Comparison of ENCODE assay signal across 39 cellular contexts in the genomic region with DNA sequence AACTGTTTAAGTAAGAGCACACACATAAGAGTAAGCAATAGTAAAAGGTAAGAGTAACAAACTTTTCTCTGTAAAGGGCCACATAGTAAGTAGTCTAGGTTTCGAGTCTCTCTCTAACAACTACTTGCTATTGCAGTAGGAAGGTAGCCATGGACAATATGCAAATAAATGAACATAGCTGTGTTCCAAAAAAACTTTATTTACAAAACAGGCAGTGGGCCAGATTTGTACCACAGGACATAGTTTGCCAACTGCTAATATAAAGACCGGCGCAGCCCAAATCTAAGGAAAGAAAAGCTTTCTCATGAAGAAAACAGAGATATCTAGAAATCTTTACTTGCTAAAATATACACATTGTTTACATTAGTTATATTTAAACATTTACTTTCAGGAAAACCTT.
"Had no signal": no experiment of that assay in that cellular context is flagged by ENCODE, and none has a peak within 500 bp of the region (broad histone marks: within the 10 kb centered on the region; RNA-seq: fewer than 3 reads in every experiment).

No MANE protein-coding gene starts in this region.

- H3K36me3 Mint-ChIP-seq: activated naive CD4-positive, alpha-beta T cell treated with anti-CD3 and anti-CD28 coated beads, Interleukin-2, amount 10 ng/mL, durations not matched to agents 7 days and 5 days; activated naive CD4-positive, alpha-beta T cell treated with anti-CD3 and anti-CD28 coated beads, Interleukin-2, amount 50 U/mL, for 24 hours; activated naive CD4-positive, alpha-beta T cell treated with anti-CD3 and anti-CD28 coated beads, Interleukin-2, amount 50 U/mL, for 72 hours; activated naive CD8-positive, alpha-beta T cell; activated naive CD8-positive, alpha-beta T cell treated with anti-CD3 and anti-CD28 coated beads for 36 hours; activated naive CD8-positive, alpha-beta T cell treated with anti-CD3 and anti-CD28 coated beads, Interleukin-2, amount 10 ng/mL, durations not matched to agents 7 days and 5 days; brain had no signal

- H3K4me1 Mint-ChIP-seq: activated naive CD4-positive, alpha-beta T cell treated with anti-CD3 and anti-CD28 coated beads, Interleukin-2, amount 10 ng/mL, durations not matched to agents 7 days and 5 days; activated naive CD4-positive, alpha-beta T cell treated with anti-CD3 and anti-CD28 coated beads, Interleukin-2, amount 50 U/mL, for 24 hours; activated naive CD8-positive, alpha-beta T cell treated with anti-CD3 and anti-CD28 coated beads for 36 hours; activated naive CD8-positive, alpha-beta T cell treated with anti-CD3 and anti-CD28 coated beads, Interleukin-2, amount 10 ng/mL, durations not matched to agents 7 days and 5 days; activated naive CD8-positive, alpha-beta T cell treated with anti-CD3 and anti-CD28 coated beads, Interleukin-2, amount 50 U/mL, for 24 hours; activated T-helper 17 cell treated with anti-CD3 and anti-CD28 coated beads, Interleukin-2, amount 50 U/mL, for 72 hours; brain; central memory CD8-positive, alpha-beta T cell had no signal

- DNase-seq: activated effector memory CD4-positive, alpha-beta T cell treated with anti-CD3 and anti-CD28 coated beads, Interleukin-2, amount 50 U/mL, for 16 hours; activated effector memory CD4-positive, alpha-beta T cell treated with Interleukin-2 at 50 U/mL for 16 hours; activated gamma-delta T cell; activated gamma-delta T cell treated with Interleukin-2 at 50 U/mL for 16 hours; activated naive CD4-positive, alpha-beta T cell; activated naive CD4-positive, alpha-beta T cell treated with anti-CD3 and anti-CD28 coated beads for 36 hours; activated naive CD4-positive, alpha-beta T cell treated with anti-CD3 and anti-CD28 coated beads, Interleukin-2, amount 10 ng/mL, durations not matched to agents 7 days and 5 days; activated naive CD4-positive, alpha-beta T cell treated with anti-CD3 and anti-CD28 coated beads, Interleukin-2, amount 50 U/mL, for 16 hours; activated naive CD4-positive, alpha-beta T cell treated with Interleukin-2 at 50 U/mL for 16 hours; activated naive CD8-positive, alpha-beta T cell treated with anti-CD3 and anti-CD28 coated beads for 36 hours; activated naive CD8-positive, alpha-beta T cell treated with anti-CD3 and anti-CD28 coated beads, Interleukin-2, amount 10 ng/mL, durations not matched to agents 7 days and 5 days; activated naive CD8-positive, alpha-beta T cell treated with anti-CD3 and anti-CD28 coated beads, Interleukin-2, amount 50 U/mL, for 24 hours; activated T-cell treated with anti-CD3 and anti-CD28 coated beads, Interleukin-2, amount 50 U/mL, for 24 hours; activated T-cell treated with anti-CD3 and anti-CD28 coated beads, Interleukin-2, amount 50 U/mL, for 4 hours; activated T-cell treated with anti-CD3 and anti-CD28 coated beads, Interleukin-2, amount 50 U/mL, for 48 hours; activated T-cell treated with anti-CD3 and anti-CD28 coated beads, Interleukin-2, amount 50 U/mL, for 72 hours; adrenal gland; amniotic stem cell; amygdala; anterior cingulate cortex; body of pancreas; brain microvascular endothelial cell; caudate nucleus; central memory CD4-positive, alpha-beta T cell; cerebellar nuclear complex had no signal

- ATAC-seq: activated naive CD4-positive, alpha-beta T cell treated with anti-CD3 and anti-CD28 coated beads, Interleukin-2, amount 50 U/mL, for 72 hours; activated naive CD8-positive, alpha-beta T cell treated with anti-CD3 and anti-CD28 coated beads, Interleukin-2, amount 50 U/mL, for 24 hours; activated T-cell treated with anti-CD3 and anti-CD28 coated beads, Interleukin-2, amount 50 U/mL, for 4 hours; activated T-cell treated with anti-CD3 and anti-CD28 coated beads, Interleukin-2, amount 50 U/mL, for 72 hours; activated T-helper 17 cell treated with anti-CD3 and anti-CD28 coated beads, Interleukin-2, amount 50 U/mL, for 72 hours; body of pancreas had no signal

- H3K9me3 ChIP-seq: adrenal gland, ascending aorta, body of pancreas, breast epithelium had no signal

- H3K27me3 Mint-ChIP-seq: activated naive CD4-positive, alpha-beta T cell treated with anti-CD3 and anti-CD28 coated beads, Interleukin-2, amount 50 U/mL, for 24 hours; activated naive CD8-positive, alpha-beta T cell; activated naive CD8-positive, alpha-beta T cell treated with anti-CD3 and anti-CD28 coated beads for 36 hours; activated naive CD8-positive, alpha-beta T cell treated with anti-CD3 and anti-CD28 coated beads, Interleukin-2, amount 10 ng/mL, durations not matched to agents 7 days and 5 days; activated naive CD8-positive, alpha-beta T cell treated with anti-CD3 and anti-CD28 coated beads, Interleukin-2, amount 50 U/mL, for 24 hours; activated T-cell treated with anti-CD3 and anti-CD28 coated beads, Interleukin-2, amount 50 U/mL, for 24 hours; activated T-helper 17 cell treated with anti-CD3 and anti-CD28 coated beads, Interleukin-2, amount 50 U/mL, for 72 hours; central memory CD8-positive, alpha-beta T cell had no signal

- FAIRE-seq: astrocyte, bronchial epithelial cell, colon had no signal

- H3K27ac ChIP-seq: adrenal gland, ascending aorta, body of pancreas, brain microvascular endothelial cell, breast epithelium, cardiac muscle cell had no signal

- H3K4me3 Mint-ChIP-seq: activated naive CD4-positive, alpha-beta T cell treated with anti-CD3 and anti-CD28 coated beads for 36 hours; activated naive CD4-positive, alpha-beta T cell treated with anti-CD3 and anti-CD28 coated beads, Interleukin-2, amount 10 ng/mL, durations not matched to agents 7 days and 5 days; activated naive CD4-positive, alpha-beta T cell treated with anti-CD3 and anti-CD28 coated beads, Interleukin-2, amount 50 U/mL, for 24 hours; activated naive CD8-positive, alpha-beta T cell; activated naive CD8-positive, alpha-beta T cell treated with anti-CD3 and anti-CD28 coated beads for 36 hours; activated naive CD8-positive, alpha-beta T cell treated with anti-CD3 and anti-CD28 coated beads, Interleukin-2, amount 10 ng/mL, durations not matched to agents 7 days and 5 days; activated naive CD8-positive, alpha-beta T cell treated with anti-CD3 and anti-CD28 coated beads, Interleukin-2, amount 50 U/mL, for 24 hours; activated T-cell treated with anti-CD3 and anti-CD28 coated beads, Interleukin-2, amount 50 U/mL, for 24 hours; activated T-cell treated with anti-CD3 and anti-CD28 coated beads, Interleukin-2, amount 50 U/mL, for 4 hours; activated T-cell treated with anti-CD3 and anti-CD28 coated beads, Interleukin-2, amount 50 U/mL, for 72 hours; activated T-helper 1 cell treated with anti-CD3 and anti-CD28 coated beads, Interleukin-12 subunit alpha, Interleukin-12 subunit beta, Interleukin-2, Interleukin-4 antibody, amounts not matched to agents 30 ng/mL and 10 ng/mL and 1 ng/mL, durations not matched to agents 14 hours and 24 hours and 36 hours; activated T-helper 17 cell treated with anti-CD3 and anti-CD28 coated beads, Interleukin-2, amount 50 U/mL, for 72 hours; brain; central memory CD8-positive, alpha-beta T cell had no signal

- H3K27me3 ChIP-seq: adrenal gland, ascending aorta, body of pancreas, brain microvascular endothelial cell, breast epithelium, cardiac muscle cell had no signal

- H3K4me3 ChIP-seq: adrenal gland, ascending aorta, body of pancreas, breast epithelium, cardiac muscle cell had no signal

- H3K36me3 ChIP-seq: adrenal gland, ascending aorta, brain microvascular endothelial cell, breast epithelium, cardiac muscle cell had no signal

- H3K4me1 ChIP-seq: adrenal gland, ascending aorta, body of pancreas, breast epithelium had no signal

- H3K9me3 Mint-ChIP-seq: activated naive CD4-positive, alpha-beta T cell treated with anti-CD3 and anti-CD28 coated beads, Interleukin-2, amount 10 ng/mL, durations not matched to agents 7 days and 5 days; activated naive CD4-positive, alpha-beta T cell treated with anti-CD3 and anti-CD28 coated beads, Interleukin-2, amount 50 U/mL, for 24 hours; activated naive CD8-positive, alpha-beta T cell treated with anti-CD3 and anti-CD28 coated beads, Interleukin-2, amount 50 U/mL, for 24 hours; activated T-cell treated with anti-CD3 and anti-CD28 coated beads, Interleukin-2, amount 50 U/mL, for 4 hours; activated T-helper 1 cell treated with anti-CD3 and anti-CD28 coated beads, Interleukin-12 subunit alpha, Interleukin-12 subunit beta, Interleukin-2, Interleukin-4 antibody, amounts not matched to agents 30 ng/mL and 10 ng/mL and 1 ng/mL, durations not matched to agents 14 hours and 24 hours and 36 hours; activated T-helper 17 cell treated with anti-CD3 and anti-CD28 coated beads, Interleukin-2, amount 50 U/mL, for 72 hours; central memory CD8-positive, alpha-beta T cell had no signal

- H3K27ac Mint-ChIP-seq: activated naive CD4-positive, alpha-beta T cell treated with anti-CD3 and anti-CD28 coated beads for 36 hours; activated naive CD4-positive, alpha-beta T cell treated with anti-CD3 and anti-CD28 coated beads, Interleukin-2, amount 10 ng/mL, durations not matched to agents 7 days and 5 days; activated naive CD4-positive, alpha-beta T cell treated with anti-CD3 and anti-CD28 coated beads, Interleukin-2, amount 50 U/mL, for 24 hours; activated naive CD4-positive, alpha-beta T cell treated with anti-CD3 and anti-CD28 coated beads, Interleukin-2, amount 50 U/mL, for 72 hours; activated naive CD8-positive, alpha-beta T cell; activated naive CD8-positive, alpha-beta T cell treated with anti-CD3 and anti-CD28 coated beads for 36 hours; activated naive CD8-positive, alpha-beta T cell treated with anti-CD3 and anti-CD28 coated beads, Interleukin-2, amount 10 ng/mL, durations not matched to agents 7 days and 5 days; activated naive CD8-positive, alpha-beta T cell treated with anti-CD3 and anti-CD28 coated beads, Interleukin-2, amount 50 U/mL, for 24 hours; activated T-cell treated with anti-CD3 and anti-CD28 coated beads, Interleukin-2, amount 50 U/mL, for 24 hours; activated T-cell treated with anti-CD3 and anti-CD28 coated beads, Interleukin-2, amount 50 U/mL, for 72 hours; activated T-helper 1 cell treated with anti-CD3 and anti-CD28 coated beads, Interleukin-12 subunit alpha, Interleukin-12 subunit beta, Interleukin-2, Interleukin-4 antibody, amounts not matched to agents 30 ng/mL and 10 ng/mL and 1 ng/mL, durations not matched to agents 14 hours and 24 hours and 36 hours; activated T-helper 17 cell treated with anti-CD3 and anti-CD28 coated beads, Interleukin-2, amount 50 U/mL, for 72 hours; activated T-helper 2 cell treated with anti-CD3 and anti-CD28 coated beads, Interferon-gamma antibody, Interleukin-2, Interleukin-4, amounts not matched to agents 10 μg/mL and 5 μg/mL and 100 μg/mL, durations not matched to agents 14 hours and 24 hours and 36 hours; brain had no signal
